1 cellular context compared by ENCODE assay signal in the genomic region with DNA sequence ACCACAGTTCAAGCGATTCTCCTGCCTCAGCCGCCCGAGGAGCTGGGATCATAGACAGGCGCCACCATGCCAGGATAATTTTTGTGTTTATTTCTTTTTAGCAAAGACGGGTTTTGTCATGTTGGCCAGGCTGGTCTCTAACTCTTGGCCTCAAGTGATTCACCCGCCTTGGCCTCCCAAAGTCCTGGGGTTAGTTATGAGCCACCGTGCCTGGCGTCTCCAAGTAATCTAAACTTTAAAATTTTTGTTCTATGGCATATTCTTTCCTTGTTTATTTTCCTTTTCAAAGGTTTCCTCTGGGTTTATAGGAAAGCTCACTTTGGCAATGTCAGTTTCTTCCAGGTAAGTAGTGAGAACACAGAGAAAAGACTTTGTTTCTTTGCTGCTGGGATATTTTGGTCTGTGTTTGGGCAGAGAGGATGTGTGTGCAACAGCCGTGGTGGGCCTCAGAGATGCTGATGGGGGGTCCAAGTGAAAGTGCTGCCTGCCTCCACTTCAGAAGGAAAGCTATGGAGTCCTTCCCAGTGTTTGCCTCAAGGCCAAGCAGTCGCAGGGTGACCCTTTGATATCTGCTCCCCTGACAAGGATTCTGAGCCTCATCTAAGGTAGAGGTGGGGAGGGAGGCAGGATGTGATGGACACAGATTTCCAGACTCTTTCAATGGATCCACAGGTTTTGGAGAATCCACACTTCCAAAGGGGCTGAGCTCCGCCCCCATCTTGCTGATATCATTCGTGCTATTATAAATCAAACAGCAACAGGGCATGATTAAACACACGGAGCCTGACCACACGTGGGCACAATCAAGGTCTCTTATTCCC.
TF ChIP-seq lines count a peak whose summit lies in the region.

No MANE protein-coding gene starts in this region.

TF ChIP-seq in HepG2, 621 proteins besides CTCF, POLR2A, EP300 and RAD21 (continued from another document and continues in another):
- TF ChIP-seq, protein P1, sequence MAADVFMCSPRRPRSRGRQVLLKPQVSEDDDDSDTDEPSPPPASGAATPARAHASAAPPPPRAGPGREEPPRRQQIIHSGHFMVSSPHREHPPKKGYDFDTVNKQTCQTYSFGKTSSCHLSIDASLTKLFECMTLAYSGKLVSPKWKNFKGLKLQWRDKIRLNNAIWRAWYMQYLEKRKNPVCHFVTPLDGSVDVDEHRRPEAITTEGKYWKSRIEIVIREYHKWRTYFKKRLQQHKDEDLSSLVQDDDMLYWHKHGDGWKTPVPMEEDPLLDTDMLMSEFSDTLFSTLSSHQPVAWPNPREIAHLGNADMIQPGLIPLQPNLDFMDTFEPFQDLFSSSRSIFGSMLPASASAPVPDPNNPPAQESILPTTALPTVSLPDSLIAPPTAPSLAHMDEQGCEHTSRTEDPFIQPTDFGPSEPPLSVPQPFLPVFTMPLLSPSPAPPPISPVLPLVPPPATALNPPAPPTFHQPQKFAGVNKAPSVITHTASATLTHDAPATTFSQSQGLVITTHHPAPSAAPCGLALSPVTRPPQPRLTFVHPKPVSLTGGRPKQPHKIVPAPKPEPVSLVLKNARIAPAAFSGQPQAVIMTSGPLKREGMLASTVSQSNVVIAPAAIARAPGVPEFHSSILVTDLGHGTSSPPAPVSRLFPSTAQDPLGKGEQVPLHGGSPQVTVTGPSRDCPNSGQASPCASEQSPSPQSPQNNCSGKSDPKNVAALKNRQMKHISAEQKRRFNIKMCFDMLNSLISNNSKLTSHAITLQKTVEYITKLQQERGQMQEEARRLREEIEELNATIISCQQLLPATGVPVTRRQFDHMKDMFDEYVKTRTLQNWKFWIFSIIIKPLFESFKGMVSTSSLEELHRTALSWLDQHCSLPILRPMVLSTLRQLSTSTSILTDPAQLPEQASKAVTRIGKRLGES (CRISPR knock-in tag; IDR thresholded peaks at IDR 0.05; ENCODE audit: borderline replicate concordance): no peak
- TF ChIP-seq ZNF446 (CRISPR knock-in tag; IDR thresholded peaks at IDR 0.05) (no peak), TBP (CRISPR knock-in tag; IDR thresholded peaks at IDR 0.05) (no peak), ZNF354B (CRISPR knock-in tag; IDR thresholded peaks at IDR 0.05) (no peak), NR2C2 (CRISPR knock-in tag; IDR thresholded peaks at IDR 0.05; ENCODE audit: borderline replicate concordance) (no peak), KAT7 (CRISPR knock-in tag; IDR thresholded peaks at IDR 0.05; ENCODE audit: borderline replicate concordance) (no peak), STAG1 (CRISPR knock-in tag; IDR thresholded peaks at IDR 0.05) (no peak), SALL1 (CRISPR knock-in tag; IDR thresholded peaks at IDR 0.05) (peak; percentile 44; the same call in 1 of the 2 replicates), WIZ (CRISPR knock-in tag; IDR thresholded peaks at IDR 0.05) (no peak), TMF1 (CRISPR knock-in tag; IDR thresholded peaks at IDR 0.05; ENCODE audit: low read depth) (no peak), NR2F6 (IDR thresholded peaks at IDR 0.05) (0 out of 2 replicates have a peak, but pooled peaks have one; percentile 33), NR2F6 (CRISPR knock-in tag; IDR thresholded peaks at IDR 0.05) (no peak), HDAC6 (IDR thresholded peaks at IDR 0.05; ENCODE audit: low read depth, low read length) (0 out of 2 replicates have a peak, but pooled peaks have one; percentile 6), ELF3 (CRISPR knock-in tag; IDR thresholded peaks at IDR 0.05) (no peak), CC2D1A (CRISPR knock-in tag; IDR thresholded peaks at IDR 0.05) (no peak), KAT2B (IDR thresholded peaks at IDR 0.05; ENCODE audit: borderline replicate concordance, low read depth, low read length) (no peak), KLF16 (CRISPR knock-in tag; IDR thresholded peaks at IDR 0.05) (no peak), NR2F2 (IDR thresholded peaks at IDR 0.05; ENCODE audit: borderline replicate concordance, low read depth) (no peak)
- TF ChIP-seq, protein P2, sequence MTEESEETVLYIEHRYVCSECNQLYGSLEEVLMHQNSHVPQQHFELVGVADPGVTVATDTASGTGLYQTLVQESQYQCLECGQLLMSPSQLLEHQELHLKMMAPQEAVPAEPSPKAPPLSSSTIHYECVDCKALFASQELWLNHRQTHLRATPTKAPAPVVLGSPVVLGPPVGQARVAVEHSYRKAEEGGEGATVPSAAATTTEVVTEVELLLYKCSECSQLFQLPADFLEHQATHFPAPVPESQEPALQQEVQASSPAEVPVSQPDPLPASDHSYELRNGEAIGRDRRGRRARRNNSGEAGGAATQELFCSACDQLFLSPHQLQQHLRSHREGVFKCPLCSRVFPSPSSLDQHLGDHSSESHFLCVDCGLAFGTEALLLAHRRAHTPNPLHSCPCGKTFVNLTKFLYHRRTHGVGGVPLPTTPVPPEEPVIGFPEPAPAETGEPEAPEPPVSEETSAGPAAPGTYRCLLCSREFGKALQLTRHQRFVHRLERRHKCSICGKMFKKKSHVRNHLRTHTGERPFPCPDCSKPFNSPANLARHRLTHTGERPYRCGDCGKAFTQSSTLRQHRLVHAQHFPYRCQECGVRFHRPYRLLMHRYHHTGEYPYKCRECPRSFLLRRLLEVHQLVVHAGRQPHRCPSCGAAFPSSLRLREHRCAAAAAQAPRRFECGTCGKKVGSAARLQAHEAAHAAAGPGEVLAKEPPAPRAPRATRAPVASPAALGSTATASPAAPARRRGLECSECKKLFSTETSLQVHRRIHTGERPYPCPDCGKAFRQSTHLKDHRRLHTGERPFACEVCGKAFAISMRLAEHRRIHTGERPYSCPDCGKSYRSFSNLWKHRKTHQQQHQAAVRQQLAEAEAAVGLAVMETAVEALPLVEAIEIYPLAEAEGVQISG (CRISPR knock-in tag; IDR thresholded peaks at IDR 0.05): no peak
- TF ChIP-seq, protein P3, sequence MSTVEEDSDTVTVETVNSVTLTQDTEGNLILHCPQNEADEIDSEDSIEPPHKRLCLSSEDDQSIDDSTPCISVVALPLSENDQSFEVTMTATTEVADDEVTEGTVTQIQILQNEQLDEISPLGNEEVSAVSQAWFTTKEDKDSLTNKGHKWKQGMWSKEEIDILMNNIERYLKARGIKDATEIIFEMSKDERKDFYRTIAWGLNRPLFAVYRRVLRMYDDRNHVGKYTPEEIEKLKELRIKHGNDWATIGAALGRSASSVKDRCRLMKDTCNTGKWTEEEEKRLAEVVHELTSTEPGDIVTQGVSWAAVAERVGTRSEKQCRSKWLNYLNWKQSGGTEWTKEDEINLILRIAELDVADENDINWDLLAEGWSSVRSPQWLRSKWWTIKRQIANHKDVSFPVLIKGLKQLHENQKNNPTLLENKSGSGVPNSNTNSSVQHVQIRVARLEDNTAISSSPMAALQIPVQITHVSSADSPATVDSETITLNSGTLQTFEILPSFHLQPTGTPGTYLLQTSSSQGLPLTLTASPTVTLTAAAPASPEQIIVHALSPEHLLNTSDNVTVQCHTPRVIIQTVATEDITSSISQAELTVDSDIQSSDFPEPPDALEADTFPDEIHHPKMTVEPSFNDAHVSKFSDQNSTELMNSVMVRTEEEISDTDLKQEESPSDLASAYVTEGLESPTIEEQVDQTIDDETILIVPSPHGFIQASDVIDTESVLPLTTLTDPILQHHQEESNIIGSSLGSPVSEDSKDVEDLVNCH (CRISPR knock-in tag; IDR thresholded peaks at IDR 0.05): no peak
- TF ChIP-seq, protein P4, sequence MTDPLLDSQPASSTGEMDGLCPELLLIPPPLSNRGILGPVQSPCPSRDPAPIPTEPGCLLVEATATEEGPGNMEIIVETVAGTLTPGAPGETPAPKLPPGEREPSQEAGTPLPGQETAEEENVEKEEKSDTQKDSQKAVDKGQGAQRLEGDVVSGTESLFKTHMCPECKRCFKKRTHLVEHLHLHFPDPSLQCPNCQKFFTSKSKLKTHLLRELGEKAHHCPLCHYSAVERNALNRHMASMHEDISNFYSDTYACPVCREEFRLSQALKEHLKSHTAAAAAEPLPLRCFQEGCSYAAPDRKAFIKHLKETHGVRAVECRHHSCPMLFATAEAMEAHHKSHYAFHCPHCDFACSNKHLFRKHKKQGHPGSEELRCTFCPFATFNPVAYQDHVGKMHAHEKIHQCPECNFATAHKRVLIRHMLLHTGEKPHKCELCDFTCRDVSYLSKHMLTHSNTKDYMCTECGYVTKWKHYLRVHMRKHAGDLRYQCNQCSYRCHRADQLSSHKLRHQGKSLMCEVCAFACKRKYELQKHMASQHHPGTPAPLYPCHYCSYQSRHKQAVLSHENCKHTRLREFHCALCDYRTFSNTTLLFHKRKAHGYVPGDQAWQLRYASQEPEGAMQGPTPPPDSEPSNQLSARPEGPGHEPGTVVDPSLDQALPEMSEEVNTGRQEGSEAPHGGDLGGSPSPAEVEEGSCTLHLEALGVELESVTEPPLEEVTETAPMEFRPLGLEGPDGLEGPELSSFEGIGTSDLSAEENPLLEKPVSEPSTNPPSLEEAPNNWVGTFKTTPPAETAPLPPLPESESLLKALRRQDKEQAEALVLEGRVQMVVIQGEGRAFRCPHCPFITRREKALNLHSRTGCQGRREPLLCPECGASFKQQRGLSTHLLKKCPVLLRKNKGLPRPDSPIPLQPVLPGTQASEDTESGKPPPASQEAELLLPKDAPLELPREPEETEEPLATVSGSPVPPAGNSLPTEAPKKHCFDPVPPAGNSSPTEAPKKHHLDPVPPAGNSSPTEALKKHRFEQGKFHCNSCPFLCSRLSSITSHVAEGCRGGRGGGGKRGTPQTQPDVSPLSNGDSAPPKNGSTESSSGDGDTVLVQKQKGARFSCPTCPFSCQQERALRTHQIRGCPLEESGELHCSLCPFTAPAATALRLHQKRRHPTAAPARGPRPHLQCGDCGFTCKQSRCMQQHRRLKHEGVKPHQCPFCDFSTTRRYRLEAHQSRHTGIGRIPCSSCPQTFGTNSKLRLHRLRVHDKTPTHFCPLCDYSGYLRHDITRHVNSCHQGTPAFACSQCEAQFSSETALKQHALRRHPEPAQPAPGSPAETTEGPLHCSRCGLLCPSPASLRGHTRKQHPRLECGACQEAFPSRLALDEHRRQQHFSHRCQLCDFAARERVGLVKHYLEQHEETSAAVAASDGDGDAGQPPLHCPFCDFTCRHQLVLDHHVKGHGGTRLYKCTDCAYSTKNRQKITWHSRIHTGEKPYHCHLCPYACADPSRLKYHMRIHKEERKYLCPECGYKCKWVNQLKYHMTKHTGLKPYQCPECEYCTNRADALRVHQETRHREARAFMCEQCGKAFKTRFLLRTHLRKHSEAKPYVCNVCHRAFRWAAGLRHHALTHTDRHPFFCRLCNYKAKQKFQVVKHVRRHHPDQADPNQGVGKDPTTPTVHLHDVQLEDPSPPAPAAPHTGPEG (CRISPR knock-in tag; IDR thresholded peaks at IDR 0.05): no peak; the same call in 1 of the 2 replicates
- TF ChIP-seq, protein P5, sequence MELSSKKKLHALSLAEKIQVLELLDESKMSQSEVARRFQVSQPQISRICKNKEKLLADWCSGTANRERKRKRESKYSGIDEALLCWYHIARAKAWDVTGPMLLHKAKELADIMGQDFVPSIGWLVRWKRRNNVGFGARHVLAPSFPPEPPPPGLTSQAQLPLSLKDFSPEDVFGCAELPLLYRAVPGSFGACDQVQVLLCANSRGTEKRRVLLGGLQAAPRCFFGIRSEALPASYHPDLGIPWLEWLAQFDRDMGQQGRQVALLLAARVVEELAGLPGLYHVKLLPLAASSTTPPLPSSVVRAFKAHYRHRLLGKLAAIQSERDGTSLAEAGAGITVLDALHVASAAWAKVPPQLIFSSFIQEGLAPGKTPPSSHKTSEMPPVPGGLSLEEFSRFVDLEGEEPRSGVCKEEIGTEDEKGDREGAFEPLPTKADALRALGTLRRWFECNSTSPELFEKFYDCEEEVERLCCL (CRISPR knock-in tag; IDR thresholded peaks at IDR 0.05; ENCODE audit: borderline replicate concordance): no peak
- TF ChIP-seq, protein P6, sequence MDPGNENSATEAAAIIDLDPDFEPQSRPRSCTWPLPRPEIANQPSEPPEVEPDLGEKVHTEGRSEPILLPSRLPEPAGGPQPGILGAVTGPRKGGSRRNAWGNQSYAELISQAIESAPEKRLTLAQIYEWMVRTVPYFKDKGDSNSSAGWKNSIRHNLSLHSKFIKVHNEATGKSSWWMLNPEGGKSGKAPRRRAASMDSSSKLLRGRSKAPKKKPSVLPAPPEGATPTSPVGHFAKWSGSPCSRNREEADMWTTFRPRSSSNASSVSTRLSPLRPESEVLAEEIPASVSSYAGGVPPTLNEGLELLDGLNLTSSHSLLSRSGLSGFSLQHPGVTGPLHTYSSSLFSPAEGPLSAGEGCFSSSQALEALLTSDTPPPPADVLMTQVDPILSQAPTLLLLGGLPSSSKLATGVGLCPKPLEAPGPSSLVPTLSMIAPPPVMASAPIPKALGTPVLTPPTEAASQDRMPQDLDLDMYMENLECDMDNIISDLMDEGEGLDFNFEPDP (CRISPR knock-in tag; conservative IDR thresholded peaks at IDR 0.05): no peak
- TF ChIP-seq, protein P7, sequence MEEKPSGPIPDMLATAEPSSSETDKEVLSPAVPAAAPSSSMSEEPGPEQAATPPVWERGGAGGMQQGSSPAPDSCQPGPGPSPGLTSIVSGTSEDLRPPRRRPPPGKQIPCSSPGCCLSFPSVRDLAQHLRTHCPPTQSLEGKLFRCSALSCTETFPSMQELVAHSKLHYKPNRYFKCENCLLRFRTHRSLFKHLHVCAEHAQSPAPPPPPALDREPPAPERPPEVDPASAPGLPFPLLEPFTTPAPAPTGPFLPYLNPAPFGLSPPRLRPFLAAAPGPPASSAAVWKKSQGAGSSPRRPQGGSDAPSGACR (CRISPR knock-in tag; IDR thresholded peaks at IDR 0.05): 0 out of 2 replicates have a peak, but pooled peaks have one; percentile 40
- TF ChIP-seq, protein P8, sequence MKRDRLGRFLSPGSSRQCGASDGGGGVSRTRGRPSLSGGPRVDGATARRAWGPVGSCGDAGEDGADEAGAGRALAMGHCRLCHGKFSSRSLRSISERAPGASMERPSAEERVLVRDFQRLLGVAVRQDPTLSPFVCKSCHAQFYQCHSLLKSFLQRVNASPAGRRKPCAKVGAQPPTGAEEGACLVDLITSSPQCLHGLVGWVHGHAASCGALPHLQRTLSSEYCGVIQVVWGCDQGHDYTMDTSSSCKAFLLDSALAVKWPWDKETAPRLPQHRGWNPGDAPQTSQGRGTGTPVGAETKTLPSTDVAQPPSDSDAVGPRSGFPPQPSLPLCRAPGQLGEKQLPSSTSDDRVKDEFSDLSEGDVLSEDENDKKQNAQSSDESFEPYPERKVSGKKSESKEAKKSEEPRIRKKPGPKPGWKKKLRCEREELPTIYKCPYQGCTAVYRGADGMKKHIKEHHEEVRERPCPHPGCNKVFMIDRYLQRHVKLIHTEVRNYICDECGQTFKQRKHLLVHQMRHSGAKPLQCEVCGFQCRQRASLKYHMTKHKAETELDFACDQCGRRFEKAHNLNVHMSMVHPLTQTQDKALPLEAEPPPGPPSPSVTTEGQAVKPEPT (CRISPR knock-in tag; IDR thresholded peaks at IDR 0.05; ENCODE audit: low read depth): no peak
- TF ChIP-seq, protein P9, sequence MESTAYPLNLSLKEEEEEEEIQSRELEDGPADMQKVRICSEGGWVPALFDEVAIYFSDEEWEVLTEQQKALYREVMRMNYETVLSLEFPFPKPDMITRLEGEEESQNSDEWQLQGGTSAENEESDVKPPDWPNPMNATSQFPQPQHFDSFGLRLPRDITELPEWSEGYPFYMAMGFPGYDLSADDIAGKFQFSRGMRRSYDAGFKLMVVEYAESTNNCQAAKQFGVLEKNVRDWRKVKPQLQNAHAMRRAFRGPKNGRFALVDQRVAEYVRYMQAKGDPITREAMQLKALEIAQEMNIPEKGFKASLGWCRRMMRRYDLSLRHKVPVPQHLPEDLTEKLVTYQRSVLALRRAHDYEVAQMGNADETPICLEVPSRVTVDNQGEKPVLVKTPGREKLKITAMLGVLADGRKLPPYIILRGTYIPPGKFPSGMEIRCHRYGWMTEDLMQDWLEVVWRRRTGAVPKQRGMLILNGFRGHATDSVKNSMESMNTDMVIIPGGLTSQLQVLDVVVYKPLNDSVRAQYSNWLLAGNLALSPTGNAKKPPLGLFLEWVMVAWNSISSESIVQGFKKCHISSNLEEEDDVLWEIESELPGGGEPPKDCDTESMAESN (CRISPR knock-in tag; conservative IDR thresholded peaks at IDR 0.05): 0 out of 2 replicates have a peak, but pooled peaks have one; percentile 46
